ENCODE assay signal across 8 cellular contexts in genomic region chr1:246566128-246566807, GRCh38. TPM values are rescaled to one million over a fixed set of nuclear protein-coding genes. Genes with fewer than 3 reads are reported as not detected.
DNase-seq lines count a peak whose midpoint lies in the region; ATAC-seq and TF ChIP-seq lines count a peak whose summit lies in the region.

TSS of gene CNST (plus strand) at chr1:246566456. CDS start at chr1:246591563, 25,107 bp downstream.
A gene with protein sequence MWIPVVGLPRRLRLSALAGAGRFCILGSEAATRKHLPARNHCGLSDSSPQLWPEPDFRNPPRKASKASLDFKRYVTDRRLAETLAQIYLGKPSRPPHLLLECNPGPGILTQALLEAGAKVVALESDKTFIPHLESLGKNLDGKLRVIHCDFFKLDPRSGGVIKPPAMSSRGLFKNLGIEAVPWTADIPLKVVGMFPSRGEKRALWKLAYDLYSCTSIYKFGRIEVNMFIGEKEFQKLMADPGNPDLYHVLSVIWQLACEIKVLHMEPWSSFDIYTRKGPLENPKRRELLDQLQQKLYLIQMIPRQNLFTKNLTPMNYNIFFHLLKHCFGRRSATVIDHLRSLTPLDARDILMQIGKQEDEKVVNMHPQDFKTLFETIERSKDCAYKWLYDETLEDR (minus strand): TSS chr1:246566261. CDS start chr1:246566138, 123 bp downstream.

- H3K4me1 ChIP-seq in rectal smooth muscle tissue (ENCODE audit: control insufficient read depth, insufficient read depth, low read length), result no peaks in the 10 kb centered on the region
- no peaks in the 10 kb centered on the region for H3K4me1 ChIP-seq in aorta (ENCODE audit: control insufficient read depth in 1 of 2, insufficient read depth in 2 of 2, low read length in 2 of 2)

- in situ Hi-C loops in astrocyte of the cerebellum (cut with HindIII; ENCODE audit: low sequenced_read_pairs), result no loop called here

- H3K27me3 ChIP-seq in rectal smooth muscle tissue (ENCODE audit: control insufficient read depth, insufficient read depth, low read length) (no peaks in the 10 kb centered on the region), aorta (ENCODE audit: control insufficient read depth in 1 of 2, insufficient read depth in 2 of 2, low read length in 1 of 2) (no peaks in the 10 kb centered on the region)

- no peaks in the 10 kb centered on the region for H3K9me3 ChIP-seq in aorta (ENCODE audit: control insufficient read depth, low read length)

- H3K9ac ChIP-seq in rectal smooth muscle tissue (ENCODE audit: low read length), result peak within 1 kb of the TSS; percentile 92

- peak; percentile 90 for TF ChIP-seq POLR2A in GM18505 (IDR thresholded peaks at IDR 0.05; ENCODE audit: borderline replicate concordance, extremely low read depth, insufficient read depth, insufficient read length)

- ATAC-seq in GM18505 (IDR thresholded peaks at IDR 0.05; ENCODE audit: unreplicated experiment) (peak; percentile 93), HG02970 (IDR thresholded peaks at IDR 0.05; ENCODE audit: low FRiP score, unreplicated experiment) (peak; percentile 96), aorta (ENCODE audit: low FRiP score) (peak; percentile 100)

- H3K27ac ChIP-seq in rectal smooth muscle tissue (ENCODE audit: low read depth, low read length) (peak within 1 kb of the TSS; percentile 85), aorta (ENCODE audit: low read depth in 1 of 2, low read length in 2 of 2) (peak within 1 kb of the TSS; percentile 3 to 90)

- peak; percentile 96 to 98 for DNase-seq in NCI-H1930 (lab: John Stamatoyannopoulos, UW)
- DNase-seq in T-helper 9 cell, result peak; percentile 78
- peak; percentile 94 for DNase-seq in astrocyte of the cerebellum (ENCODE audit: low read depth)
- peak; percentile 94 for DNase-seq in hepatic stellate cell (ENCODE audit: low spot score)
- DNase-seq in aorta, result peak; percentile 99

- 0% methylated on average over 53 to 61 of the region's 62 CpGs for WGBS in aorta, 2 donors

- H3K36me3 ChIP-seq in rectal smooth muscle tissue (ENCODE audit: control insufficient read depth, insufficient read depth, low read length), result no peaks in the 10 kb centered on the region
- H3K36me3 ChIP-seq in aorta (ENCODE audit: control insufficient read depth in 1 of 2, insufficient read depth in 2 of 2, low read length in 1 of 2), result no peaks in the 10 kb centered on the region

- intact Hi-C loops in aorta (cut with DNase I), result loop anchor here (5.0 to 10.0 kb wide), 4 partner anchors 66 to 1701 kb away; partner anchors contain the start of genes HNRNPU (in 1 of the 2) and ZNF496 (in 1 of the 2)

- no peak for TF ChIP-seq CTCF in astrocyte of the cerebellum (IDR thresholded peaks at IDR 0.05; ENCODE audit: low read depth, low read length, missing control alignments)

- H3K4me3 ChIP-seq in astrocyte of the cerebellum (ENCODE audit: low read depth, low read length), result peak within 1 kb of the TSS; percentile 95
- H3K4me3 ChIP-seq in rectal smooth muscle tissue (ENCODE audit: low read length), result peak within 1 kb of the TSS; percentile 91
- H3K4me3 ChIP-seq in aorta (ENCODE audit: low read length in 2 of 2), result peak within 1 kb of the TSS; percentile 71 to 84

RNA-seq across cellular contexts. Expression of gene CNST, which starts in this region (rescaled TPM):
- 10 to 100 TPM; 24.5 to 27.8 TPM for total RNA-seq in aorta
- polyA plus RNA-seq in aorta, result 1 to 10 TPM; 6.9 to 7.7 TPM

RNA-seq across cellular contexts. Expression of the second gene that starts in this region (rescaled TPM):
- total RNA-seq in aorta, result 1 to 10 TPM; 5.2 to 5.6 TPM
- 1 to 10 TPM; 3.8 to 5.8 TPM for polyA plus RNA-seq in aorta

Comparison
In these comparisons a context has a peak if more than half of its experiments do, and no peak if none do; other contexts are left out.
1. Peak in every context shown above with its lines: DNase-seq, ATAC-seq, H3K4me3 ChIP-seq and H3K27ac ChIP-seq.